23 cellular contexts compared by ENCODE assay signal in genomic region chr2:148974126-148974525, GRCh38.
"Had no signal": no experiment of that assay in that cellular context is flagged by ENCODE, and none has a peak within 500 bp of the region (broad histone marks: within the 10 kb centered on the region; RNA-seq: fewer than 3 reads in every experiment).

No MANE protein-coding gene starts in this region.

- H3K4me3 Mint-ChIP-seq: activated naive CD4-positive, alpha-beta T cell treated with anti-CD3 and anti-CD28 coated beads, Interleukin-2, amount 50 U/mL, for 24 hours; naive thymus-derived CD8-positive, alpha-beta T cell; T-cell; T-helper 2 cell treated with Interferon-gamma antibody and Interleukin-4, amounts not matched to agents 5 μg/mL and 100 μg/mL, for 36 hours had no signal

- H3K4me1 ChIP-seq: lower lobe of right lung, tibial artery had no signal

- H3K9me3 ChIP-seq: lower lobe of right lung, spleen, tibial artery had no signal

- H3K27ac Mint-ChIP-seq: activated naive CD4-positive, alpha-beta T cell treated with anti-CD3 and anti-CD28 coated beads, Interleukin-2, amount 50 U/mL, for 24 hours; naive thymus-derived CD8-positive, alpha-beta T cell; T-cell; T-helper 2 cell treated with Interferon-gamma antibody and Interleukin-4, amounts not matched to agents 5 μg/mL and 100 μg/mL, for 36 hours had no signal

- H3K9me3 Mint-ChIP-seq: activated naive CD4-positive, alpha-beta T cell treated with anti-CD3 and anti-CD28 coated beads, Interleukin-2, amount 50 U/mL, for 24 hours; naive thymus-derived CD8-positive, alpha-beta T cell; T-cell; T-helper 2 cell treated with Interferon-gamma antibody and Interleukin-4, amounts not matched to agents 5 μg/mL and 100 μg/mL, for 36 hours had no signal

- DNase-seq: activated CD4-positive, alpha-beta T cell treated with anti-CD3 and anti-CD28 coated beads for 1 hour; activated CD4-positive, alpha-beta T cell treated with anti-CD3 and anti-CD28 coated beads, Interleukin-2, amount 50 U/mL, for 1 hour; activated gamma-delta T cell treated with Interleukin-2 at 50 U/mL for 16 hours; activated T-cell treated with anti-CD3 and anti-CD28 coated beads, Interleukin-2, amount 50 U/mL, for 1 hour; aorta; brain microvascular endothelial cell; central memory CD4-positive, alpha-beta T cell; dermis blood vessel endothelial cell; effector memory CD4-positive, alpha-beta T cell; hypothalamus; kidney; lower lobe of right lung; naive thymus-derived CD8-positive, alpha-beta T cell; spleen; stimulated activated CD4-positive, alpha-beta T cell treated with anti-CD3 and anti-CD28 coated beads, Interleukin-4, amount 100 ng/mL, for 1 hour; stimulated activated naive CD8-positive, alpha-beta T cell treated with anti-CD3 and anti-CD28 coated beads, Interleukin-15, Interleukin-2, amounts not matched to agents 100 U/mL and 50 U/mL, for 24 hours; T-cell; tibial artery; WERI-Rb-1 had no signal

- H3K4me3 ChIP-seq: lower lobe of right lung, spleen, tibial artery had no signal

- H3K27me3 Mint-ChIP-seq: activated naive CD4-positive, alpha-beta T cell treated with anti-CD3 and anti-CD28 coated beads, Interleukin-2, amount 50 U/mL, for 24 hours; naive thymus-derived CD8-positive, alpha-beta T cell; T-cell had no signal

- H3K27ac ChIP-seq: brain microvascular endothelial cell, lower lobe of right lung, spleen, tibial artery, WERI-Rb-1 had no signal

- H3K36me3 Mint-ChIP-seq: activated naive CD4-positive, alpha-beta T cell treated with anti-CD3 and anti-CD28 coated beads, Interleukin-2, amount 50 U/mL, for 24 hours had no signal

- ATAC-seq: esophagus mucosa; left lobe of liver; lower lobe of right lung; naive thymus-derived CD8-positive, alpha-beta T cell; stimulated activated naive CD8-positive, alpha-beta T cell treated with anti-CD3 and anti-CD28 coated beads, Interleukin-15, Interleukin-2, amounts not matched to agents 100 U/mL and 50 U/mL, for 24 hours; T-cell had no signal

- H3K27me3 ChIP-seq: brain microvascular endothelial cell, spleen, tibial artery had no signal

- H3K36me3 ChIP-seq: brain microvascular endothelial cell, lower lobe of right lung, spleen, tibial artery, WERI-Rb-1 had no signal
